In the genomic region with DNA sequence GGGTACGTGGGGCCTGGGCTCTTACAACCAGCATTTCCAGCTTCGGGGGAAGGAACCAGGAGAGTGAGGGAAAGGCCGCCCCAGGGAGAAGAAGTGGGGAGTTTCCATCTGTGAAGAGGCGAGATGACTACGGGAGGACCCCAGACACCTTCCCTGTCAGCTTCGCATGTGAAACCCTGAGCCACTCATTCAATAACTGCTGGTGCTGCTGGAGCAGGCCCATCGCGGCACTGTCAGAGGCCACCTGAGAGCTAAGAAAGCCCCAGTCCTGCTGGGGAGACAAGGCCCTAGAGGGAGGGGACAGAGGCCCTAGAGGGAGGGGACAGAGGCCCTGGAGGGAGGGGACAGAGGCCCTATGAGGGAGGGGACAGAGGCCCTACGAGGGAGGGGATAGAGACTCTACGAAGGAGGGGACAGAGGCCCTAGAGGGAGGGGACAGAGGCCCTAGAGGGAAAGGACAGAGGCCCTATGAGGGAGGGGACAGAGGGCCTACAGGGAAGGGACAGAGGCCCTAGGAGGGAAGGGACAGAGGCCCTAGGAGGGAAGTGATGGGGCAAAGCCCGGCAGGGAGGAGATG, we compare ENCODE assay signal across 8 cellular contexts.
DNase-seq lines count a peak whose midpoint lies in the region; ATAC-seq, FAIRE-seq and TF ChIP-seq lines count a peak whose summit lies in the region.
"Not testable (repeated sequence)": the region's sequence is repeated elsewhere in the genome, so short reads cannot be mapped to it uniquely, and the experiment has no call there.

No MANE protein-coding gene starts in this region.

- not testable (repeated sequence) for H3K4me1 Mint-ChIP-seq in activated T-cell treated with anti-CD3 and anti-CD28 coated beads, Interleukin-2, amount 50 U/mL, for 4 hours (ENCODE audit: low read depth); stimulated activated memory B cell treated with anti-CD40 and anti-IgM and Interleukin-4, amounts not matched to agents 10 μg/mL and 1 μg/mL and 100 μg/mL, for 72 hours

- not testable (repeated sequence) for H3K27me3 Mint-ChIP-seq in activated T-cell treated with anti-CD3 and anti-CD28 coated beads, Interleukin-2, amount 50 U/mL, for 4 hours (ENCODE audit: low read depth); stimulated activated memory B cell treated with anti-CD40 and anti-IgM and Interleukin-4, amounts not matched to agents 10 μg/mL and 1 μg/mL and 100 μg/mL, for 72 hours

- not testable (repeated sequence) for H4K8ac ChIP-seq in mesendoderm (ENCODE audit: low read depth, low read length)

- not testable (repeated sequence) for H3K36me3 ChIP-seq in bronchial epithelial cell (ENCODE audit: control insufficient read depth, insufficient read depth, low read length); mesendoderm (ENCODE audit: control insufficient read depth, insufficient read depth, low read length)
- H3K36me3 ChIP-seq in cardiac muscle cell, result peaks cover 38% of the 10 kb centered on the region
- H3K36me3 ChIP-seq in psoas muscle (ENCODE audit: insufficient read depth in 1 of 2, low read depth in 1 of 2), result peaks cover 0 to 72% of the 10 kb centered on the region in 2 donors

- H3K9ac ChIP-seq in mesendoderm (ENCODE audit: low read length), result not testable (repeated sequence)

- H3K9me3 Mint-ChIP-seq in activated T-cell treated with anti-CD3 and anti-CD28 coated beads, Interleukin-2, amount 50 U/mL, for 4 hours; stimulated activated memory B cell treated with anti-CD40 and anti-IgM and Interleukin-4, amounts not matched to agents 10 μg/mL and 1 μg/mL and 100 μg/mL, for 72 hours: not testable (repeated sequence)

- not testable (repeated sequence) for H3K79me2 ChIP-seq in mesendoderm (ENCODE audit: control insufficient read depth, insufficient read depth, low read length)

- no CpG with 5 or more reads among the region's 11 CpGs for WGBS in mesendoderm (ENCODE audit: extremely low coverage, insufficient coverage, low lambda C conversion rate)
- WGBS in psoas muscle, 3 donors, result 83 to 92% (median 87%) methylated on average over 8 of the region's 11 CpGs

- H3K56ac ChIP-seq in mesendoderm (ENCODE audit: low read length), result not testable (repeated sequence)

- not testable (repeated sequence) for H3K4me3 ChIP-seq in GM12865 (ENCODE audit: low read depth, low read length); bronchial epithelial cell (ENCODE audit: low read depth, low read length); cardiac muscle cell; mesendoderm (ENCODE audit: low read length); psoas muscle

- H2BK120ac ChIP-seq in mesendoderm (ENCODE audit: low read depth, low read length), result not testable (repeated sequence)

- H3K4me3 Mint-ChIP-seq in activated T-cell treated with anti-CD3 and anti-CD28 coated beads, Interleukin-2, amount 50 U/mL, for 4 hours; stimulated activated memory B cell treated with anti-CD40 and anti-IgM and Interleukin-4, amounts not matched to agents 10 μg/mL and 1 μg/mL and 100 μg/mL, for 72 hours: not testable (repeated sequence)

- not testable (repeated sequence) for TF ChIP-seq CTCF in GM12865 (IDR thresholded peaks at IDR 0.05; ENCODE audit: insufficient read depth, low read depth, low read length, missing control alignments); bronchial epithelial cell (IDR thresholded peaks at IDR 0.05; ENCODE audit: insufficient read depth, low read length, severe bottlenecking); cardiac muscle cell (IDR thresholded peaks at IDR 0.05; ENCODE audit: low read depth, low read length); psoas muscle (IDR thresholded peaks at IDR 0.05)

- H3K4me1 ChIP-seq in cardiac muscle cell (ENCODE audit: low read depth); mesendoderm (ENCODE audit: control insufficient read depth, low read depth, low read length): not testable (repeated sequence)
- H3K4me1 ChIP-seq in psoas muscle, result peaks cover 11% of the 10 kb centered on the region

- H3K23ac ChIP-seq in mesendoderm (ENCODE audit: low read length), result not testable (repeated sequence)

- not testable (repeated sequence) for H2AK5ac ChIP-seq in mesendoderm (ENCODE audit: low read length)

- not testable (repeated sequence) for H3K27ac Mint-ChIP-seq in stimulated activated memory B cell treated with anti-CD40 and anti-IgM and Interleukin-4, amounts not matched to agents 10 μg/mL and 1 μg/mL and 100 μg/mL, for 72 hours

- peak; percentile 9 for DNase-seq in GM12865 (ENCODE audit: low read depth)
- not testable (repeated sequence) for DNase-seq in activated T-cell treated with anti-CD3 and anti-CD28 coated beads, Interleukin-2, amount 50 U/mL, for 4 hours; bronchial epithelial cell (ENCODE audit: low read depth); cardiac muscle cell (ENCODE audit: low read depth in 1 of 2, low spot score in 1 of 2); psoas muscle
- DNase-seq in mesendoderm, result peak; percentile 91

- not testable (repeated sequence) for H2BK15ac ChIP-seq in mesendoderm (replicated peaks; ENCODE audit: low read depth)

- intact Hi-C loops in psoas muscle (cut with DNase I), result not testable (repeated sequence)

- H3K4me2 ChIP-seq in mesendoderm (ENCODE audit: low read length), result not testable (repeated sequence)

- not testable (repeated sequence) for H3K36me3 Mint-ChIP-seq in activated T-cell treated with anti-CD3 and anti-CD28 coated beads, Interleukin-2, amount 50 U/mL, for 4 hours (ENCODE audit: insufficient read depth); stimulated activated memory B cell treated with anti-CD40 and anti-IgM and Interleukin-4, amounts not matched to agents 10 μg/mL and 1 μg/mL and 100 μg/mL, for 72 hours

- peak; percentile 95 for FAIRE-seq in bronchial epithelial cell (lab: Jason Lieb, UNC)

- not testable (repeated sequence) for H3K79me1 ChIP-seq in mesendoderm (ENCODE audit: low read length)

- ATAC-seq in HG02610 (IDR thresholded peaks at IDR 0.05; ENCODE audit: unreplicated experiment), result peak; percentile 51
- ATAC-seq in activated T-cell treated with anti-CD3 and anti-CD28 coated beads, Interleukin-2, amount 50 U/mL, for 4 hours, result peak; percentile 48 to 54
- ATAC-seq in psoas muscle, result peak in 1 of 4 donors; percentile 7
- peak; percentile 49 for ATAC-seq in stimulated activated memory B cell treated with anti-CD40 and anti-IgM and Interleukin-4, amounts not matched to agents 10 μg/mL and 1 μg/mL and 100 μg/mL, for 72 hours

- not testable (repeated sequence) for H4K5ac ChIP-seq in mesendoderm (ENCODE audit: low read length)

- H3K18ac ChIP-seq in mesendoderm (ENCODE audit: low read length), result not testable (repeated sequence)

- H3K27ac ChIP-seq in cardiac muscle cell (peak overlapping the region; percentile 62), psoas muscle (peak overlapping the region; percentile 2)
- H3K27ac ChIP-seq in mesendoderm (ENCODE audit: low read depth, low read length), result not testable (repeated sequence)

- H3K9me3 ChIP-seq in cardiac muscle cell (ENCODE audit: low read depth); psoas muscle: not testable (repeated sequence)

- H2BK5ac ChIP-seq in mesendoderm (ENCODE audit: low read length), result not testable (repeated sequence)

- H3K27me3 ChIP-seq in bronchial epithelial cell (ENCODE audit: control insufficient read depth, insufficient read depth, low read length); cardiac muscle cell; mesendoderm (ENCODE audit: insufficient read depth, low read length, poor library complexity); psoas muscle (ENCODE audit: insufficient read depth in 3 of 3, low read length in 2 of 3): not testable (repeated sequence)

- H3K4ac ChIP-seq in mesendoderm (ENCODE audit: low read depth, low read length), result not testable (repeated sequence)
